Comparison of ENCODE assay signal across 23 cellular contexts in genomic region chr1:246343251-246343650, GRCh38.
DNase-seq lines count a peak whose midpoint lies in the region; ATAC-seq and TF ChIP-seq lines count a peak whose summit lies in the region.
"Had no signal": no experiment of that assay in that cellular context is flagged by ENCODE, and none has a peak within 500 bp of the region (broad histone marks: within the 10 kb centered on the region; RNA-seq: fewer than 3 reads in every experiment).

No MANE protein-coding gene starts in this region.

- H3K27ac ChIP-seq in DND-41 (ENCODE audit: low read length): no peak overlapping the region
- H3K27ac ChIP-seq in esophagus muscularis mucosa (replicated peaks in 1 of 4): no peak overlapping the region
- H3K27ac ChIP-seq: Peyer's patch had no signal

- DNase-seq in DND-41 (no peak), nephron progenitor cell (no peak), esophagus muscularis mucosa (ENCODE audit: extremely low spot score) (no peak)
- DNase-seq: CD4-positive, CD25-positive, alpha-beta regulatory T cell; EL; GDM1; KBM-7; NCI-H1048; NCI-H1417; NCI-H1694 treated with DMSO at 0.1 percent for 48 hours; NCI-H2081; NCI-H2227 treated with DMSO at 0.1 percent for 48 hours; NCI-H526 treated with DMSO at 0.1 percent for 48 hours; OCI-M1; Peyer's patch; SIG-M5; SK-N-SH; SW 1271 had no signal

- H4K20me1 ChIP-seq in DND-41 (ENCODE audit: insufficient read depth, low read length): no peaks in the 10 kb centered on the region

- H3K4me1 Mint-ChIP-seq in nephron progenitor cell: no peaks in the 10 kb centered on the region

- H3K4me1 ChIP-seq in DND-41 (ENCODE audit: insufficient read depth, low read length) (no peaks in the 10 kb centered on the region), esophagus muscularis mucosa (no peaks in the 10 kb centered on the region)
- H3K4me1 ChIP-seq: Peyer's patch had no signal

- TF ChIP-seq POLR2A in esophagus muscularis mucosa (IDR thresholded peaks at IDR 0.05; ENCODE audit: low read depth): no peak

- H3K9me3 Mint-ChIP-seq in nephron progenitor cell: no peaks in the 10 kb centered on the region
- H3K9me3 Mint-ChIP-seq: T-helper 1 cell treated with Interleukin-12 subunit alpha and Interleukin-12 subunit beta and Interleukin-4 antibody, amounts not matched to agents 30 μg/mL and 1 μg/mL, for 36 hours had no signal

- H3K36me3 ChIP-seq in DND-41 (ENCODE audit: insufficient read depth, low read length) (no peaks in the 10 kb centered on the region), esophagus muscularis mucosa (no peaks in the 10 kb centered on the region)
- H3K36me3 ChIP-seq: Peyer's patch had no signal

- H3K9me3 ChIP-seq in DND-41 (ENCODE audit: insufficient read depth, low read length, severe bottlenecking) (no peaks in the 10 kb centered on the region), esophagus muscularis mucosa (peaks cover 0 to 6% (median 0%) of the 10 kb centered on the region in 4 donors)
- H3K9me3 ChIP-seq: Peyer's patch had no signal

- intact Hi-C loops in esophagus muscularis mucosa (cut with DNase I): no loop called here

- TF ChIP-seq CTCF in DND-41 (IDR thresholded peaks at IDR 0.05; ENCODE audit: borderline replicate concordance, extremely low read depth, low read length, poor library complexity, severe bottlenecking): no peak
- no peak for TF ChIP-seq CTCF in nephron progenitor cell (IDR thresholded peaks at IDR 0.05)
- no peak for TF ChIP-seq CTCF in esophagus muscularis mucosa (IDR thresholded peaks at IDR 0.05)

- no peak for TF ChIP-seq EP300 in esophagus muscularis mucosa (IDR thresholded peaks at IDR 0.05)

- H3K27me3 ChIP-seq in DND-41 (ENCODE audit: insufficient read depth, low read length, poor library complexity) (no peaks in the 10 kb centered on the region), esophagus muscularis mucosa (no peaks in the 10 kb centered on the region)
- H3K27me3 ChIP-seq: Peyer's patch had no signal

- 93% methylated on average over 1 of the region's 1 CpG for WGBS in esophagus muscularis mucosa

- ATAC-seq in DND-41 (ENCODE audit: insufficient read depth, low read depth) (peak; percentile 56; the same call in 2 of the 3 replicates), GM19463 (IDR thresholded peaks at IDR 0.05; ENCODE audit: unreplicated experiment) (peak; percentile 62), HG03108 (IDR thresholded peaks at IDR 0.05; ENCODE audit: unreplicated experiment) (peak; percentile 73), HG03175 (IDR thresholded peaks at IDR 0.05; ENCODE audit: unreplicated experiment) (no peak), GM21528 (IDR thresholded peaks at IDR 0.05; ENCODE audit: low FRiP score, unreplicated experiment) (no peak)

- no peaks in the 10 kb centered on the region for H3K27me3 Mint-ChIP-seq in nephron progenitor cell (ENCODE audit: low read depth, poor library complexity)
- H3K27me3 Mint-ChIP-seq: CD4-positive, CD25-positive, alpha-beta regulatory T cell had no signal

- H3K4me3 ChIP-seq in DND-41 (ENCODE audit: low read depth in 1 of 2, low read length in 2 of 2): no peak overlapping the region
- no peak overlapping the region for H3K4me3 ChIP-seq in esophagus muscularis mucosa
- H3K4me3 ChIP-seq: Peyer's patch had no signal

- H2AFZ ChIP-seq in DND-41 (ENCODE audit: low read depth, low read length): no peak overlapping the region

- H3K36me3 Mint-ChIP-seq in nephron progenitor cell (ENCODE audit: low read depth): peaks cover 21% of the 10 kb centered on the region

- no peak overlapping the region for H3K4me3 Mint-ChIP-seq in nephron progenitor cell
- H3K4me3 Mint-ChIP-seq: CD4-positive, CD25-positive, alpha-beta regulatory T cell; T-helper 1 cell treated with Interleukin-12 subunit alpha and Interleukin-12 subunit beta and Interleukin-4 antibody, amounts not matched to agents 30 μg/mL and 1 μg/mL, for 36 hours had no signal

- no peak overlapping the region for H3K9ac ChIP-seq in DND-41 (ENCODE audit: low read depth, low read length)
- H3K9ac ChIP-seq: SK-N-SH had no signal

- H3K79me2 ChIP-seq in DND-41 (ENCODE audit: insufficient read depth, low read length): no peaks in the 10 kb centered on the region

- no peak overlapping the region for H3K4me2 ChIP-seq in DND-41 (ENCODE audit: insufficient read depth, low read length)
- H3K4me2 ChIP-seq: SK-N-SH had no signal

- peak overlapping the region; percentile 71 for H3K27ac Mint-ChIP-seq in nephron progenitor cell
- H3K27ac Mint-ChIP-seq: T-helper 1 cell treated with Interleukin-12 subunit alpha and Interleukin-12 subunit beta and Interleukin-4 antibody, amounts not matched to agents 30 μg/mL and 1 μg/mL, for 36 hours had no signal

Comparison
In these comparisons a context has a peak if more than half of its experiments do, and no peak if none do; other contexts are left out.
1. ATAC-seq: peak in DND-41 (single experiment), GM19463 (single experiment) and HG03108 (single experiment); none in HG03175 (single experiment) and GM21528 (single experiment).